ENCODE assay signal across 8 cellular contexts in genomic region chr15:31459011-31459748, GRCh38.
DNase-seq lines count a peak whose midpoint lies in the region; ATAC-seq, FAIRE-seq and TF ChIP-seq lines count a peak whose summit lies in the region.

No MANE protein-coding gene starts in this region.

- ATAC-seq in GM18519 (IDR thresholded peaks at IDR 0.05; ENCODE audit: low FRiP score, unreplicated experiment) (peak; percentile 94), HG02623 (IDR thresholded peaks at IDR 0.05; ENCODE audit: unreplicated experiment) (peak; percentile 96)

- no peaks in the 10 kb centered on the region for H3K79me2 ChIP-seq in keratinocyte (ENCODE audit: control insufficient read depth, insufficient read depth, low read length)

- H3K27me3 Mint-ChIP-seq in CD14-positive monocyte (ENCODE audit: low read depth in 3 of 3) (peaks cover 4 to 24% (median 8%) of the 10 kb centered on the region in 3 donors), progenitor cell of endocrine pancreas (peaks cover 5% of the 10 kb centered on the region)

- no peaks in the 10 kb centered on the region for H4K20me1 ChIP-seq in keratinocyte (ENCODE audit: control insufficient read depth, extremely low read depth, insufficient read depth, low read length)

- H3K27ac Mint-ChIP-seq in CD14-positive monocyte (peak overlapping the region in 1 of 7 donors; percentile 11), progenitor cell of endocrine pancreas (no peak overlapping the region)

- no peaks in the 10 kb centered on the region for H3K9me3 ChIP-seq in keratinocyte (ENCODE audit: control insufficient read depth, low read depth, low read length)

- H3K36me3 Mint-ChIP-seq in CD14-positive monocyte (no peaks in the 10 kb centered on the region), progenitor cell of endocrine pancreas (ENCODE audit: insufficient read depth) (no peaks in the 10 kb centered on the region)

- DNase-seq in keratinocyte (ENCODE audit: low read depth, low spot score) (peak; percentile 95), HCEC 1CT (no peak), NCI-H1092 (lab: John Stamatoyannopoulos, UW) (no peak), CD14-positive monocyte (ENCODE audit: low spot score) (no peak), progenitor cell of endocrine pancreas (ENCODE audit: low spot score, unreplicated experiment) (no peak)

- FAIRE-seq in keratinocyte (lab: Jason Lieb, UNC): peak; percentile 96

- TF ChIP-seq CTCF in keratinocyte (optimal IDR thresholded peaks at IDR 0.05 in 1 of 3, IDR thresholded peaks at IDR 0.05 in 1 of 3, conservative IDR thresholded peaks at IDR 0.05 in 1 of 3; ENCODE audit: extremely low read depth in 1 of 3, insufficient read depth in 2 of 3, low read length in 3 of 3) (no peak), CD14-positive monocyte (IDR thresholded peaks at IDR 0.05) (no peak), progenitor cell of endocrine pancreas (IDR thresholded peaks at IDR 0.05; ENCODE audit: unreplicated experiment) (no peak)

- H3K9ac ChIP-seq in keratinocyte (ENCODE audit: control insufficient read depth, extremely low read depth, insufficient read depth, low read length): peak overlapping the region; percentile 36

- TF ChIP-seq POLR2A in Raji (IDR thresholded peaks at IDR 0.05; ENCODE audit: insufficient read depth, low read depth, low read length): peak; percentile 51; the same call in 1 of the 2 replicates

- no peaks in the 10 kb centered on the region for H3K27me3 ChIP-seq in keratinocyte (ENCODE audit: control insufficient read depth, extremely low read depth, insufficient read depth, low read length)

- H3K36me3 ChIP-seq in keratinocyte (ENCODE audit: control insufficient read depth in 2 of 2, extremely low read depth in 1 of 2, insufficient read depth in 2 of 2, low read length in 2 of 2): no peaks in the 10 kb centered on the region

- dilution Hi-C loops in keratinocyte (cut with MboI; ENCODE audit: extremely low pct_ligation_motif_present, low sequenced_read_pairs): no loop called here

- intact Hi-C loops in CD14-positive monocyte (cut with micrococcal nuclease): no loop called here

- H3K9me3 Mint-ChIP-seq in CD14-positive monocyte (peaks cover 0 to 6% (median 2%) of the 10 kb centered on the region in 7 donors), progenitor cell of endocrine pancreas (ENCODE audit: low read depth) (peaks cover 4% of the 10 kb centered on the region)

- peak overlapping the region in 1 of 3 experiments; percentile 14 for H3K4me3 ChIP-seq in keratinocyte (ENCODE audit: control insufficient read depth in 2 of 3, extremely low read depth in 1 of 3, insufficient read depth in 2 of 3, low read depth in 1 of 3, low read length in 3 of 3)

- no peaks in the 10 kb centered on the region for H3K4me1 Mint-ChIP-seq in CD14-positive monocyte
- H3K4me1 Mint-ChIP-seq in progenitor cell of endocrine pancreas (ENCODE audit: low read depth): no peaks in the 10 kb centered on the region

- H3K4me3 Mint-ChIP-seq in CD14-positive monocyte (no peak overlapping the region), progenitor cell of endocrine pancreas (ENCODE audit: low read depth) (no peak overlapping the region)

- H3K4me1 ChIP-seq in keratinocyte (ENCODE audit: control insufficient read depth, extremely low read depth, insufficient read depth, low read length): peaks cover 32% of the 10 kb centered on the region

- H2AFZ ChIP-seq in keratinocyte (ENCODE audit: control insufficient read depth, low read length): peak overlapping the region; percentile 40

- H3K27ac ChIP-seq in keratinocyte (ENCODE audit: control insufficient read depth, insufficient read depth, low read length): peak overlapping the region; percentile 84

- no peaks in the 10 kb centered on the region for H3K9me1 ChIP-seq in keratinocyte (ENCODE audit: control insufficient read depth, extremely low read depth, insufficient read depth, low read length)

- H3K4me2 ChIP-seq in keratinocyte (ENCODE audit: control insufficient read depth, extremely low read depth, insufficient read depth, low read depth, low read length): peak overlapping the region; percentile 37
